9 cellular contexts compared by ENCODE assay signal in the genomic region with DNA sequence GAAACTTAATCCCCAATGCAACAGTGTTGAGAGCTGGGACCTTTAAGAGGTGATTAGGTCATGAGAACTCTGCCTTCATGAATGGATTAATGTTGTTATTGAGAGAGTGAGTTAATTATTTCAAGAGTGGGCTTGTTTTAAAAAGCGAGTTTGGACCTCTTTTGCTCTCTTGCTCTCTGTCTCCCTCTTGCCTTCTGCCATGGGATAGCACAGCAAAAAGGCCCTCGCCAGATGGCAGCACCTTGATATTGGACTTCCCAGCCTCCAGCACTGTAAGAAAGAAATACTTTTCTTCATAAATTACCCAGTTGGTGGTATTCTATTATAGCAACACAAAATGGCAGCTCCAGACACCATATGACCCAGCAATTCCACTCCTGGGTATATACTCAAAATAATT. TPM values are rescaled to one million over a fixed set of nuclear protein-coding genes. Genes with fewer than 3 reads are reported as not detected.
DNase-seq lines count a peak whose midpoint lies in the region; ATAC-seq lines count a peak whose summit lies in the region.
"Had no signal": no experiment of that assay in that cellular context is flagged by ENCODE, and none has a peak within 500 bp of the region (broad histone marks: within the 10 kb centered on the region; RNA-seq: fewer than 3 reads in every experiment).

No MANE protein-coding gene starts in this region.

- no peak overlapping the region for H3K4me3 Mint-ChIP-seq in memory B cell

- peak; percentile 56 for ATAC-seq in memory B cell (ENCODE audit: low read depth)
- ATAC-seq in aorta (ENCODE audit: low FRiP score): no peak
- no peak for ATAC-seq in GM21381 (IDR thresholded peaks at IDR 0.05; ENCODE audit: unreplicated experiment)

- H3K36me3 Mint-ChIP-seq in memory B cell: no peaks in the 10 kb centered on the region

- no peak overlapping the region for H3K4me3 ChIP-seq in aorta (ENCODE audit: low read length in 2 of 2)

- H3K36me3 ChIP-seq in aorta (ENCODE audit: control insufficient read depth in 1 of 2, insufficient read depth in 2 of 2, low read length in 1 of 2): no peaks in the 10 kb centered on the region

- no peaks in the 10 kb centered on the region for H3K9me3 Mint-ChIP-seq in memory B cell

- H3K27ac Mint-ChIP-seq in memory B cell: no peak overlapping the region

- no peaks in the 10 kb centered on the region for H3K27me3 ChIP-seq in aorta (ENCODE audit: control insufficient read depth in 1 of 2, insufficient read depth in 2 of 2, low read length in 1 of 2)

- intact Hi-C loops in aorta (cut with DNase I): no loop called here

- no peaks in the 10 kb centered on the region for H3K27me3 Mint-ChIP-seq in memory B cell

- no peaks in the 10 kb centered on the region for H3K4me1 ChIP-seq in aorta (ENCODE audit: control insufficient read depth in 1 of 2, insufficient read depth in 2 of 2, low read length in 2 of 2)

- peaks cover 10% of the 10 kb centered on the region for H3K4me1 Mint-ChIP-seq in memory B cell

- no peaks in the 10 kb centered on the region for H3K9me3 ChIP-seq in aorta (ENCODE audit: control insufficient read depth, low read length)

- no peak overlapping the region for H3K27ac ChIP-seq in aorta (ENCODE audit: low read depth in 1 of 2, low read length in 2 of 2)

- peak; percentile 27 for DNase-seq in EL
- DNase-seq in M059J (ENCODE audit: low read depth): peak; percentile 34
- peak; percentile 43 to 54 for DNase-seq in activated T-cell treated with anti-CD3 and anti-CD28 coated beads, Interleukin-2, amount 50 U/mL, for 48 hours
- DNase-seq in memory B cell (ENCODE audit: low spot score in 2 of 2): no peak
- no peak for DNase-seq in NCI-H2107 treated with DMSO at 0.1 percent for 48 hours (lab: John Stamatoyannopoulos, UW; ENCODE audit: unreplicated experiment)
- no peak for DNase-seq in aorta
- no peak for DNase-seq in NCI-H2196 treated with DMSO at 0.1 percent for 48 hours (lab: John Stamatoyannopoulos, UW; ENCODE audit: unreplicated experiment)

- WGBS in aorta, 2 donors: 39% methylated on average over 2 of the region's 2 CpGs

RNA-seq across cellular contexts. Expression of a gene that starts 7.0 kb away (rescaled TPM):
- total RNA-seq in M059J (2014; rRNA removed; shearing (Covaris generic)): 205 and 228 TPM in 2 replicates
- total RNA-seq in aorta: 100 to 1,000 TPM; 117 to 127 TPM
- polyA plus RNA-seq in aorta: 100 to 1,000 TPM; 103 to 145 TPM

RNA-seq across cellular contexts. Expression of a gene that starts 49.5 kb away (rescaled TPM):
- not detected in 2 replicates for total RNA-seq in M059J (2014; rRNA removed; shearing (Covaris generic))
- total RNA-seq in aorta: not detected
- not detected for polyA plus RNA-seq in aorta
- total RNA-seq: urinary bladder had no signal
- polyA plus RNA-seq: urinary bladder had no signal

Comparison
In these comparisons a context has a peak if more than half of its experiments do, and no peak if none do; other contexts are left out.
1. DNase-seq: peak in EL (single experiment), M059J (single experiment) and activated T-cell treated with anti-CD3 and anti-CD28 coated beads, Interleukin-2, amount 50 U/mL, for 48 hours (2 of 2); none in memory B cell (0 of 2), NCI-H2107 treated with DMSO at 0.1 percent for 48 hours (single experiment), aorta (0 of 2) and NCI-H2196 treated with DMSO at 0.1 percent for 48 hours (single experiment).